ENCODE assay signal across 30 cellular contexts in the genomic region with DNA sequence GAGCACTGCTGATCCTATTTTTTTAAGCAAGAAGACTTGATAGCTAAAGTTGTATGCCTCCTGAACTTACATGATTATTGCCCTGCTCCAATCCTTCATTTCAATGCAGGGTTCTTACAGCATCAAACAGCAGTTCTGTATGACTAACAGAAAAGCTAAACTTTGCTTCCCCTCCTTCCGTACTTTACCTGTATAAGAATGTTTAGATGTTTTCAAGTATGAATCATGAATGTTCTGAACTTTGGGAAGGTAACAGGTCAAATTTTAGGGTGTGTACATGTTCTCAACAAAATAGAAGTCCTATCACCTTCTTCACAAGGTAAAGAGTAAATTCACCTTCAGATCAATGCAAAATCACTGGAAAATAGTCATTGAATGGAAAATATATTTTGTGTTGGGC.
"Had no signal": no experiment of that assay in that cellular context is flagged by ENCODE, and none has a peak within 500 bp of the region (broad histone marks: within the 10 kb centered on the region; RNA-seq: fewer than 3 reads in every experiment).

No MANE protein-coding gene starts in this region.

- H3K4me3 ChIP-seq: cardiac muscle cell, colonic mucosa, esophagus squamous epithelium had no signal

- ATAC-seq: activated CD4-positive, CD25-positive, alpha-beta regulatory T cell treated with anti-CD3 and anti-CD28 coated beads, Interleukin-2, amount 50 U/mL, for 24 hours; activated CD8-positive, alpha-beta T cell treated with anti-CD3 and anti-CD28 coated beads for 36 hours; activated T-cell treated with anti-CD3 and anti-CD28 coated beads, Interleukin-2, amount 50 U/mL, for 4 hours; activated T-helper 17 cell treated with anti-CD3 and anti-CD28 coated beads, Interleukin-2, amount 50 U/mL, for 72 hours had no signal

- H3K4me1 ChIP-seq: colonic mucosa had no signal

- H3K27ac ChIP-seq: brain microvascular endothelial cell, cardiac muscle cell, colonic mucosa, WERI-Rb-1 had no signal

- H3K36me3 ChIP-seq: brain microvascular endothelial cell, cardiac muscle cell, colonic mucosa, esophagus squamous epithelium, WERI-Rb-1 had no signal

- DNase-seq: activated B cell treated with CpG ODN at 0.5 μM for 24 hours; activated CD4-positive, alpha-beta T cell treated with anti-CD3 and anti-CD28 coated beads for 48 hours; activated CD4-positive, alpha-beta T cell treated with anti-CD3 and anti-CD28 coated beads, Interleukin-2, amount 50 U/mL, for 1 hour; activated CD4-positive, alpha-beta T cell treated with anti-CD3 and anti-CD28 coated beads, Interleukin-2, amount 50 U/mL, for 48 hours; activated CD8-positive, alpha-beta memory T cell treated with anti-CD3 and anti-CD28 coated beads for 24 hours; activated CD8-positive, alpha-beta T cell treated with anti-CD3 and anti-CD28 coated beads for 36 hours; activated effector memory CD4-positive, alpha-beta T cell treated with Interleukin-2 at 50 U/mL for 16 hours; activated gamma-delta T cell treated with Interleukin-2 at 50 U/mL for 16 hours; activated naive CD4-positive, alpha-beta T cell treated with anti-CD3 and anti-CD28 coated beads, Interleukin-2, amount 50 U/mL, for 16 hours; activated naive CD4-positive, alpha-beta T cell treated with Interleukin-2 at 50 U/mL for 16 hours; activated T-cell treated with anti-CD3 and anti-CD28 coated beads, Interleukin-2, amount 50 U/mL, for 4 hours; amniotic stem cell; anterior cingulate cortex; brain microvascular endothelial cell; central memory CD4-positive, alpha-beta T cell; cerebellar nuclear complex; colonic mucosa; effector memory CD4-positive, alpha-beta T cell; endodermal cell; erythroblast; esophagus squamous epithelium; head of caudate nucleus; hippocampal formation; T1000; WERI-Rb-1 had no signal

- FAIRE-seq: astrocyte, frontal cortex had no signal

- H3K9me3 ChIP-seq: colonic mucosa, esophagus squamous epithelium had no signal

- H3K27me3 ChIP-seq: brain microvascular endothelial cell, cardiac muscle cell, colonic mucosa, esophagus squamous epithelium had no signal
